ENCODE assay signal across 8 cellular contexts in genomic region chr14:91892918-91893527, GRCh38. TPM values are rescaled to one million over a fixed set of nuclear protein-coding genes. Genes with fewer than 3 reads are reported as not detected.
A peak's percentile ranks its signal among the peaks of the same experiment; 100 is the strongest.
DNase-seq lines count a peak whose midpoint lies in the region; ATAC-seq, FAIRE-seq and TF ChIP-seq lines count a peak whose summit lies in the region.

No MANE protein-coding gene starts in this region.

- H3K36me3 ChIP-seq in MG63 (no peaks in the 10 kb centered on the region), brain microvascular endothelial cell (replicated peaks) (no peaks in the 10 kb centered on the region)

- H3K27me3 ChIP-seq in MG63, result no peaks in the 10 kb centered on the region
- H3K27me3 ChIP-seq in brain microvascular endothelial cell (replicated peaks), result no peaks in the 10 kb centered on the region

- ATAC-seq in GM18909 (IDR thresholded peaks at IDR 0.05; ENCODE audit: poor library complexity, unreplicated experiment), result no peak

- in situ Hi-C loops in brain microvascular endothelial cell (cut with HindIII; ENCODE audit: low pct_ligation_motif_present, low sequenced_read_pairs), result no loop called here

- peaks cover 8% of the 10 kb centered on the region for H3K27me3 Mint-ChIP-seq in nephron progenitor cell (ENCODE audit: low read depth, poor library complexity)

- H3K9me3 ChIP-seq in MG63, result no peaks in the 10 kb centered on the region

- H3K4me3 ChIP-seq in MG63 (no peak overlapping the region), brain microvascular endothelial cell (ENCODE audit: low read depth, low read length) (no peak overlapping the region)

- H3K27ac Mint-ChIP-seq in nephron progenitor cell, result no peak overlapping the region

- TF ChIP-seq CTCF in brain microvascular endothelial cell (IDR thresholded peaks at IDR 0.05; ENCODE audit: low read depth, low read length, missing control alignments), result peak; percentile 63
- peak; percentile 67 for TF ChIP-seq CTCF in nephron progenitor cell (IDR thresholded peaks at IDR 0.05)

- peak; percentile 30 for DNase-seq in activated CD4-positive, CD25-positive, alpha-beta regulatory T cell treated with anti-CD3 and anti-CD28 coated beads, Interleukin-2, amount 50 U/mL, for 72 hours
- DNase-seq in activated CD4-positive, CD25-positive, alpha-beta regulatory T cell (lab: John Stamatoyannopoulos, UW), result no peak
- DNase-seq in MG63, result peak; percentile 20
- no peak for DNase-seq in brain microvascular endothelial cell
- peak; percentile 47 for DNase-seq in nephron progenitor cell
- no peak for DNase-seq in NCI-H2107 treated with DMSO at 0.1 percent for 48 hours (lab: John Stamatoyannopoulos, UW; ENCODE audit: unreplicated experiment)
- DNase-seq in urothelium cell line (ENCODE audit: low spot score), result no peak

- peaks cover 7% of the 10 kb centered on the region for H3K4me1 Mint-ChIP-seq in nephron progenitor cell

- H3K9me3 Mint-ChIP-seq in nephron progenitor cell, result no peaks in the 10 kb centered on the region

- no peak overlapping the region for H3K27ac ChIP-seq in brain microvascular endothelial cell

- no peak overlapping the region for H3K4me3 Mint-ChIP-seq in nephron progenitor cell

- FAIRE-seq in urothelium cell line (lab: Jason Lieb, UNC), result no peak

- no peaks in the 10 kb centered on the region for H3K36me3 Mint-ChIP-seq in nephron progenitor cell (ENCODE audit: low read depth)

RNA-seq across cellular contexts. Expression of gene TC2N, which starts 25.7 kb away (rescaled TPM):
- total RNA-seq in MG63 (2014; rRNA removed; shearing (Covaris generic); ENCODE audit: low replicate concordance), result 0.53 TPM in 1 of 2 replicates, not detected in the other

RNA-seq across cellular contexts. Expression of gene FBLN5, which starts 54.5 kb away (rescaled TPM):
- 0.16 and 26.2 TPM in 2 replicates for total RNA-seq in MG63 (2014; rRNA removed; shearing (Covaris generic); ENCODE audit: low replicate concordance)

Comparison
In these comparisons a context has a peak if more than half of its experiments do, and no peak if none do; other contexts are left out.
1. DNase-seq: peak in activated CD4-positive, CD25-positive, alpha-beta regulatory T cell treated with anti-CD3 and anti-CD28 coated beads, Interleukin-2, amount 50 U/mL, for 72 hours (single experiment), MG63 (single experiment) and nephron progenitor cell (single experiment); none in activated CD4-positive, CD25-positive, alpha-beta regulatory T cell (0 of 4), brain microvascular endothelial cell (single experiment), NCI-H2107 treated with DMSO at 0.1 percent for 48 hours (single experiment) and urothelium cell line (single experiment).